In the genomic region with DNA sequence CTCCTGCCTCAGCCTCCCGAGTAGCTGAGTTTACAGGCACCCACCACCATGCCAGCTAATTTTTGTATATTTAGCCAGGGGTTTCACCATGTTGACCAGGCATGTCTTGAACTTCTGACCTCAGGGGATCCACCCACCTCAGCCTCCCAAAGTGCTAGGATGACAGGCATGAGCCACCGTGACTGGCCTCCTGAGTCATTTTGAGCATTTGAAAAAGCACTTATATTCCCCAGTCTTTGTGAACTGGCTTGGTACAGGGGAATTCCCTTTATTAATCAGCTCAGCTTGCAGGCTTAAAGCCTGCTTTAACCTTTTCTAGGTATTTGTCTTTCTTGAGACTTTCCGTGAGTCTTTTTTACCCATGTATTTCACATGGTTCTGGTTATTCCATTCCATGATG, we compare ENCODE assay signal across 10 cellular contexts.
DNase-seq lines count a peak whose midpoint lies in the region; ATAC-seq lines count a peak whose summit lies in the region.
"Had no signal": no experiment of that assay in that cellular context is flagged by ENCODE, and none has a peak within 500 bp of the region (broad histone marks: within the 10 kb centered on the region; RNA-seq: fewer than 3 reads in every experiment).

No MANE protein-coding gene starts in this region.

- H3K4me1 Mint-ChIP-seq in T-helper 2 cell treated with Interferon-gamma antibody and Interleukin-4, amounts not matched to agents 5 μg/mL and 100 μg/mL, for 36 hours (ENCODE audit: low read depth): peaks cover 2% of the 10 kb centered on the region
- H3K4me1 Mint-ChIP-seq: IgD-negative memory B cell had no signal

- H3K9me3 Mint-ChIP-seq in T-helper 2 cell treated with Interferon-gamma antibody and Interleukin-4, amounts not matched to agents 5 μg/mL and 100 μg/mL, for 36 hours: no peaks in the 10 kb centered on the region
- H3K9me3 Mint-ChIP-seq: IgD-negative memory B cell had no signal

- H3K4me3 Mint-ChIP-seq in T-helper 2 cell treated with Interferon-gamma antibody and Interleukin-4, amounts not matched to agents 5 μg/mL and 100 μg/mL, for 36 hours: no peak overlapping the region
- H3K4me3 Mint-ChIP-seq: IgD-negative memory B cell had no signal

- ATAC-seq in GM18498 (IDR thresholded peaks at IDR 0.05; ENCODE audit: unreplicated experiment) (peak; percentile 85), HG02588 (IDR thresholded peaks at IDR 0.05; ENCODE audit: unreplicated experiment) (peak; percentile 96), GM21423 (IDR thresholded peaks at IDR 0.05; ENCODE audit: unreplicated experiment) (no peak), GM21576 (IDR thresholded peaks at IDR 0.05; ENCODE audit: unreplicated experiment) (no peak)

- no peaks in the 10 kb centered on the region for H3K27me3 Mint-ChIP-seq in T-helper 2 cell treated with Interferon-gamma antibody and Interleukin-4, amounts not matched to agents 5 μg/mL and 100 μg/mL, for 36 hours (ENCODE audit: low read depth)
- H3K27me3 Mint-ChIP-seq: IgD-negative memory B cell had no signal

- DNase-seq in T-helper 2 cell treated with Interferon-gamma antibody and Interleukin-4, amounts not matched to agents 5 μg/mL and 100 μg/mL, for 36 hours (ENCODE audit: low spot score): peak; percentile 56
- peak; percentile 9 for DNase-seq in stimulated activated CD4-positive, alpha-beta T cell treated with anti-CD3 and anti-CD28 coated beads, Interleukin-12 subunit alpha, Interleukin-12 subunit beta, amount 100 ng/mL, for 4 hours
- DNase-seq in superior temporal gyrus (ENCODE audit: extremely low spot score): no peak
- no peak for DNase-seq in globus pallidus (ENCODE audit: low spot score)
- DNase-seq: nucleus accumbens had no signal

- peaks cover 11% of the 10 kb centered on the region for H3K36me3 Mint-ChIP-seq in T-helper 2 cell treated with Interferon-gamma antibody and Interleukin-4, amounts not matched to agents 5 μg/mL and 100 μg/mL, for 36 hours (ENCODE audit: low read depth)
- H3K36me3 Mint-ChIP-seq: IgD-negative memory B cell had no signal

- H3K27ac Mint-ChIP-seq in T-helper 2 cell treated with Interferon-gamma antibody and Interleukin-4, amounts not matched to agents 5 μg/mL and 100 μg/mL, for 36 hours: no peak overlapping the region
- H3K27ac Mint-ChIP-seq: IgD-negative memory B cell had no signal

Comparison
In these comparisons a context has a peak if more than half of its experiments do, and no peak if none do; other contexts are left out.
1. ATAC-seq: peak in GM18498 (single experiment) and HG02588 (single experiment); none in GM21423 (single experiment) and GM21576 (single experiment).
2. DNase-seq: peak in T-helper 2 cell treated with Interferon-gamma antibody and Interleukin-4, amounts not matched to agents 5 μg/mL and 100 μg/mL, for 36 hours (single experiment) and stimulated activated CD4-positive, alpha-beta T cell treated with anti-CD3 and anti-CD28 coated beads, Interleukin-12 subunit alpha, Interleukin-12 subunit beta, amount 100 ng/mL, for 4 hours (single experiment); none in superior temporal gyrus (single experiment) and globus pallidus (single experiment).